Comparison of ENCODE assay signal across 25 cellular contexts in the genomic region with DNA sequence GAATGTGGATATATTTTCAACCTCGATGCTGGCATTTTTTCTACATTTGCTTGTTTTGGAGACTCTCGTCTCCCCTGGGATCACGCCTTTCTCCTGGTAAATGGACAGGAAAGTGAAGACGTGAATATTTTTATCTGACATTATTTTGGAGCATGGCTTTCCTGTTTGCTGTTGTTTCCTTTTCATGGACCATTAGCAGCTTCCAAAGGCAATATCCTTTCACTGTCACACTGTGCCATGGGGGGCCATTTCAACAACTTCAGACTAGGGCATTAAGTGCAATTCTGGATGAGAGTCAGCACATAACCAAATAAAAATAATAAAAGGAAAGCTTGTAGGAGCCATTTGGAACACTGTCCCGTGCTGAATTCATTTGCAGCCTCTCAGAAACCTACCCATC.
"Had no signal": no experiment of that assay in that cellular context is flagged by ENCODE, and none has a peak within 500 bp of the region (broad histone marks: within the 10 kb centered on the region; RNA-seq: fewer than 3 reads in every experiment).

No MANE protein-coding gene starts in this region.

- ATAC-seq: effector memory CD8-positive, alpha-beta T cell; heart right ventricle; left cardiac atrium; left lung; naive thymus-derived CD4-positive, alpha-beta T cell; right lobe of liver; stimulated activated naive CD8-positive, alpha-beta T cell treated with anti-CD3 and anti-CD28 coated beads, Interleukin-15, amount 100 ng/mL, for 72 hours; upper lobe of right lung had no signal

- H3K27ac ChIP-seq: esophagus squamous epithelium, heart right ventricle, left lung, neural progenitor cell, parathyroid adenoma, right lobe of liver, suprapubic skin, transverse colon, upper lobe of right lung, uterus had no signal

- DNase-seq: effector memory CD8-positive, alpha-beta T cell; erythroblast; esophagus squamous epithelium; foreskin melanocyte; glutamatergic neuron; heart right ventricle; hippocampal formation; left cardiac atrium; left lung; midbrain; naive thymus-derived CD4-positive, alpha-beta T cell; right lobe of liver; stimulated activated CD4-positive, alpha-beta T cell treated with anti-CD3 and anti-CD28 coated beads, Interleukin-12 subunit alpha, Interleukin-12 subunit beta, amount 100 ng/mL, for 4 hours; stimulated activated CD4-positive, alpha-beta T cell treated with anti-CD3 and anti-CD28 coated beads, Interleukin-1b, Interleukin-23, amount 100 ng/mL, for 48 hours; stimulated activated CD4-positive, alpha-beta T cell treated with anti-CD3 and anti-CD28 coated beads, Interleukin-4, amount 100 ng/mL, for 1 hour; stimulated activated CD8-positive, alpha-beta memory T cell treated with anti-CD3 and anti-CD28 coated beads, Interleukin-4, amount 100 ng/mL, for 48 hours; stimulated activated naive CD4-positive, alpha-beta T cell; stimulated activated naive CD8-positive, alpha-beta T cell treated with anti-CD3 and anti-CD28 coated beads, Interleukin-15, amount 100 ng/mL, for 72 hours; transverse colon; upper lobe of right lung; uterus had no signal

- H3K9ac ChIP-seq: neural progenitor cell, parathyroid adenoma had no signal

- H3K9me3 ChIP-seq: esophagus squamous epithelium, heart right ventricle, left lung, right lobe of liver, suprapubic skin, transverse colon, upper lobe of right lung, uterus had no signal

- H3K4me3 ChIP-seq: esophagus squamous epithelium, heart right ventricle, left lung, neural progenitor cell, right lobe of liver, smooth muscle cell, suprapubic skin, transverse colon, upper lobe of right lung, uterus had no signal

- H3K36me3 ChIP-seq: esophagus squamous epithelium, heart right ventricle, left lung, neural progenitor cell, right lobe of liver, suprapubic skin, transverse colon, upper lobe of right lung, uterus had no signal
